19 cellular contexts compared by ENCODE assay signal in genomic region chr14:61048640-61049039, GRCh38.
"Had no signal": no experiment of that assay in that cellular context is flagged by ENCODE, and none has a peak within 500 bp of the region (broad histone marks: within the 10 kb centered on the region; RNA-seq: fewer than 3 reads in every experiment).

No MANE protein-coding gene starts in this region.

- H3K4me1 ChIP-seq: body of pancreas, colonic mucosa, psoas muscle, right lobe of liver, spleen, stomach, thyroid gland had no signal

- H3K36me3 ChIP-seq: colonic mucosa, right lobe of liver, thyroid gland, WERI-Rb-1 had no signal

- H3K27ac ChIP-seq: body of pancreas, colonic mucosa, esophagus muscularis mucosa, heart left ventricle, psoas muscle, right lobe of liver, spleen, stomach, thyroid gland, WERI-Rb-1 had no signal

- H3K27me3 ChIP-seq: body of pancreas, colonic mucosa, esophagus muscularis mucosa, heart left ventricle, right lobe of liver, spleen, stomach, thyroid gland had no signal

- DNase-seq: activated CD8-positive, alpha-beta T cell treated with anti-CD3 and anti-CD28 coated beads for 36 hours; activated effector memory CD4-positive, alpha-beta T cell treated with anti-CD3 and anti-CD28 coated beads, Interleukin-2, amount 50 U/mL, for 16 hours; activated T-cell treated with anti-CD3 and anti-CD28 coated beads, Interleukin-2, amount 50 U/mL, for 4 hours; amniotic stem cell; body of pancreas; caudate nucleus; colonic mucosa; heart left ventricle; left cardiac atrium; right lobe of liver; spleen; stomach; T-helper 1 cell; T1000; thyroid gland; WERI-Rb-1 had no signal

- ATAC-seq: activated CD8-positive, alpha-beta T cell treated with anti-CD3 and anti-CD28 coated beads for 36 hours; activated T-cell treated with anti-CD3 and anti-CD28 coated beads, Interleukin-2, amount 50 U/mL, for 4 hours; body of pancreas; left cardiac atrium; right lobe of liver had no signal

- H3K4me3 ChIP-seq: body of pancreas, colonic mucosa, esophagus muscularis mucosa, heart left ventricle, lung, psoas muscle, right lobe of liver, spleen, stomach, thyroid gland had no signal

- H3K9me3 ChIP-seq: body of pancreas, colonic mucosa, esophagus muscularis mucosa, right lobe of liver, thyroid gland had no signal
